ENCODE assay signal across 9 cellular contexts in the genomic region with DNA sequence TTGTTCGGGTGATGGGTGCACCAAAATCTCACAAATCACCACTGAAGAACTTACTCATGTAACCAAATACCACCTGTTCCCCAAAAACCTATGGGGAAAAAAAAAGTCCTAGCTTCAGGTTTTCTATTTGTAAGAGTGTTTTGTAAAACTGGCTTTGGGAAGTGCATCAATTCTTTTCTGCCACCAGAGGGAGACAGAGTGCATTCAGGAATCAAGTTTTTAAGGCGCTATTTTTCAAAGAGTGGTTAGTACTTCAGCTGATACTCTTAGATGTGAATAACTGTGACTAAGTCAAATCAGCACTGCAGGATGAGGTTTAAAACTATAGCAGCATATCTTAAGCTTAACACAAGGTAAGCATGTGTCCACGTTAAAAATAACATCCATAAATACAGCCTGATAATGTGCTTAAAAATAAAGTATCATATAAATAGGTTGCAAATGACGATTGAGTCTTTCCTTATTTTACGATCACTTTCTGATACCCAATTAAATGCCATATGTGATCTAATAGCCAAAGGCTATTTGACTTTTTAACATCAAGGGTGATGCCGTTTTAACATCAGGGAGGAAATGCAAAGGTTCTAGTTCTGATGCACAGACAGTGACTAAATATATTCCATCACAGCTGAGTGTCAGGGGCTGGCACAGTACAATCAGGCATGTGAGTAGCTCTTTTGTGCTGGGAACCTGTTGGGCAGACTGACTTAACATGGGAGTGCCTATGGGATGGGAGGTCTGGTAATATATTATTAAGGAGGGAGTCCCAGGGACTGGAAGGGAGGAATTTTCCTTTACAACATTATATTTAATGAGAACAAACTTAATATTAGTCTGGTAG. TPM values are rescaled to one million over a fixed set of nuclear protein-coding genes. Genes with fewer than 3 reads are reported as not detected.
DNase-seq lines count a peak whose midpoint lies in the region; ATAC-seq and TF ChIP-seq lines count a peak whose summit lies in the region.
"Had no signal": no experiment of that assay in that cellular context is flagged by ENCODE, and none has a peak within 500 bp of the region (broad histone marks: within the 10 kb centered on the region; RNA-seq: fewer than 3 reads in every experiment).

No MANE protein-coding gene starts in this region.

- no peak overlapping the region for H2AFZ ChIP-seq in neural cell (ENCODE audit: low read depth, low read length)

- TF ChIP-seq EP300 in neural cell (conservative IDR thresholded peaks at IDR 0.05; ENCODE audit: poor library complexity, severe bottlenecking): no peak

- no peaks in the 10 kb centered on the region for H3K9me2 ChIP-seq in neural cell (ENCODE audit: insufficient read depth, low read length)

- H3K4me3 ChIP-seq in HFF-Myc (replicated peaks; ENCODE audit: low read depth, low read length) (no peak overlapping the region), neural cell (ENCODE audit: low read length) (no peak overlapping the region)
- H3K4me3 ChIP-seq: BLaER1 treated with 17β-estradiol and CSF1 and Interleukin-3, amounts not matched to agents 10 nM and 100 nM had no signal

- TF ChIP-seq CTCF in HFF-Myc (IDR thresholded peaks at IDR 0.05; ENCODE audit: low read depth, low read length, missing control alignments) (peak; percentile 78), neural cell (IDR thresholded peaks at IDR 0.05; ENCODE audit: poor library complexity, severe bottlenecking) (peak; percentile 81)

- no peak overlapping the region for H3K9ac ChIP-seq in neural cell (ENCODE audit: low read length)
- H3K9ac ChIP-seq: BLaER1 treated with 17β-estradiol and CSF1 and Interleukin-3, amounts not matched to agents 10 nM and 100 nM had no signal

- TF ChIP-seq RAD21 in neural cell (conservative IDR thresholded peaks at IDR 0.05): peak; percentile 60

- H3K27ac ChIP-seq in neural cell (ENCODE audit: low read length): no peak overlapping the region
- H3K27ac ChIP-seq: BLaER1 treated with 17β-estradiol and CSF1 and Interleukin-3, amounts not matched to agents 10 nM and 100 nM had no signal

- no peaks in the 10 kb centered on the region for H3K27me3 ChIP-seq in neural cell (ENCODE audit: insufficient read depth, low read depth, low read length)
- H3K27me3 ChIP-seq: BLaER1 treated with 17β-estradiol and CSF1 and Interleukin-3, amounts not matched to agents 10 nM and 100 nM had no signal

- H3K79me2 ChIP-seq in neural cell (replicated peaks; ENCODE audit: insufficient read depth, low read length): no peaks in the 10 kb centered on the region

- no peaks in the 10 kb centered on the region for H3F3A ChIP-seq in neural cell (ENCODE audit: insufficient read depth, low read length, poor library complexity, severe bottlenecking)

- peak; percentile 14 for DNase-seq in NCI-H1092 treated with DMSO at 0.1 percent for 48 hours (lab: John Stamatoyannopoulos, UW)
- no peak for DNase-seq in NCI-H1092 (lab: John Stamatoyannopoulos, UW)
- peak; percentile 62 for DNase-seq in HFF-Myc (ENCODE audit: extremely low read depth, low read depth)
- peak; percentile 52 for DNase-seq in SK-MEL-5 (ENCODE audit: low read depth, low spot score)

- no peaks in the 10 kb centered on the region for H3K36me3 ChIP-seq in neural cell (ENCODE audit: insufficient read depth, low read length)
- H3K36me3 ChIP-seq: BLaER1 treated with 17β-estradiol and CSF1 and Interleukin-3, amounts not matched to agents 10 nM and 100 nM had no signal

- H3K9me3 ChIP-seq in neural cell (ENCODE audit: low read length): no peaks in the 10 kb centered on the region
- H3K9me3 ChIP-seq: BLaER1 treated with 17β-estradiol and CSF1 and Interleukin-3, amounts not matched to agents 10 nM and 100 nM had no signal

- no peaks in the 10 kb centered on the region for H4K20me1 ChIP-seq in neural cell (ENCODE audit: insufficient read depth)
- H4K20me1 ChIP-seq: BLaER1 treated with 17β-estradiol and CSF1 and Interleukin-3, amounts not matched to agents 10 nM and 100 nM had no signal

- ATAC-seq in esophagus mucosa (peak; percentile 35), GM19452 (IDR thresholded peaks at IDR 0.05; ENCODE audit: unreplicated experiment) (no peak), HG03039 (IDR thresholded peaks at IDR 0.05; ENCODE audit: unreplicated experiment) (no peak)

- H3K4me2 ChIP-seq in neural cell (ENCODE audit: low read length): no peak overlapping the region
- H3K4me2 ChIP-seq: BLaER1 treated with 17β-estradiol and CSF1 and Interleukin-3, amounts not matched to agents 10 nM and 100 nM had no signal

- in situ Hi-C loops in SK-MEL-5 (cut with HindIII; ENCODE audit: low pct_unique_long_range_greater_than_20kb, low sequenced_read_pairs): no loop called here

TF ChIP-seq in neural cell, 6 proteins besides CTCF, POLR2A, EP300 and RAD21:
- peak; percentile 67 for TF ChIP-seq SMC3 (conservative IDR thresholded peaks at IDR 0.05; ENCODE audit: poor library complexity)
- no peak for TF ChIP-seq EZH2 (IDR thresholded peaks at IDR 0.05; ENCODE audit: borderline replicate concordance, insufficient read depth, low read length, poor library complexity, severe bottlenecking)
TF ChIP-seq in neural cell: peak in this region for 1.

RNA-seq across cellular contexts. Expression of gene LYZL2, which starts 10.6 kb away (rescaled TPM):
- not detected in 2 replicates for total RNA-seq in SK-MEL-5 (2014; rRNA removed; shearing (Covaris generic))
- polyA plus RNA-seq in SK-MEL-5 (2015; cell fraction: cytosol; rRNA removed): not detected in 2 replicates
- polyA plus RNA-seq in SK-MEL-5 (2015; cell fraction: nucleus; rRNA removed): not detected in 2 replicates
- total RNA-seq in esophagus mucosa: not detected
- polyA plus RNA-seq in neural cell: not detected in 2 replicates
- not detected in 2 replicates for polyA minus RNA-seq in neural cell
